1 cellular context compared by ENCODE assay signal in genomic region chr6:7106752-7107577, GRCh38.
TF ChIP-seq lines count a peak whose summit lies in the region.

No MANE protein-coding gene starts in this region.

TF ChIP-seq in K562, 482 proteins besides CTCF, POLR2A, EP300 and RAD21 (continued from another document and continues in another):
- TF ChIP-seq CEBPZ (IDR thresholded peaks at IDR 0.05; ENCODE audit: borderline replicate concordance, low read depth, low read length) (no peak), CREB3L1 (IDR thresholded peaks at IDR 0.05; ENCODE audit: borderline replicate concordance, low read depth) (peak; percentile 56; the same call in 1 of the 2 replicates), FOXM1 (IDR thresholded peaks at IDR 0.05; ENCODE audit: low read depth) (no peak), FOXM1 (CRISPR knock-in tag; IDR thresholded peaks at IDR 0.05; ENCODE audit: low read depth) (no peak; the same call in 1 of the 2 replicates), RNF219 (CRISPR knock-in tag; IDR thresholded peaks at IDR 0.05) (no peak), ZNF384 (IDR thresholded peaks at IDR 0.05; ENCODE audit: low read depth, low read length) (no peak), ZBTB5 (IDR thresholded peaks at IDR 0.05) (no peak), TCF7 (IDR thresholded peaks at IDR 0.05; ENCODE audit: borderline replicate concordance) (no peak), NFIC (IDR thresholded peaks at IDR 0.05) (peak; percentile 80), ZNF592 (IDR thresholded peaks at IDR 0.05) (peak; percentile 85), REST (CRISPR knock-in tag; IDR thresholded peaks at IDR 0.05; ENCODE audit: low read depth) (0 out of 2 replicates have a peak, but pooled peaks have one; percentile 35), ELK3 (CRISPR knock-in tag; IDR thresholded peaks at IDR 0.05) (no peak), LARP7 (IDR thresholded peaks at IDR 0.05) (no peak), NR3C1 (CRISPR knock-in tag; IDR thresholded peaks at IDR 0.05) (no peak), RBBP5 (IDR thresholded peaks at IDR 0.05; ENCODE audit: borderline replicate concordance, insufficient read depth, low read length, poor library complexity, severe bottlenecking) (no peak), FIP1L1 (IDR thresholded peaks at IDR 0.05; ENCODE audit: low read depth, low read length, poor library complexity, severe bottlenecking) (no peak), TOE1 (IDR thresholded peaks at IDR 0.05; ENCODE audit: borderline replicate concordance) (peak; percentile 81), TOE1 (CRISPR knock-in tag; IDR thresholded peaks at IDR 0.05; ENCODE audit: borderline replicate concordance, low read depth) (no peak), ZBED1 (IDR thresholded peaks at IDR 0.05) (no peak), POLR2AphosphoS5 (IDR thresholded peaks at IDR 0.05; ENCODE audit: control insufficient read depth, insufficient read depth, low read depth, low read length) (no peak), MITF (IDR thresholded peaks at IDR 0.05) (no peak), BCLAF1 (IDR thresholded peaks at IDR 0.05; ENCODE audit: borderline replicate concordance in 1 of 2, control insufficient read depth in 1 of 2, low read depth in 2 of 2, low read length in 1 of 2) (no peak), PTTG1 (tag; IDR thresholded peaks at IDR 0.05; ENCODE audit: low read depth) (no peak), SREBF2 (CRISPR knock-in tag; IDR thresholded peaks at IDR 0.05) (no peak)
